In the genomic region with DNA sequence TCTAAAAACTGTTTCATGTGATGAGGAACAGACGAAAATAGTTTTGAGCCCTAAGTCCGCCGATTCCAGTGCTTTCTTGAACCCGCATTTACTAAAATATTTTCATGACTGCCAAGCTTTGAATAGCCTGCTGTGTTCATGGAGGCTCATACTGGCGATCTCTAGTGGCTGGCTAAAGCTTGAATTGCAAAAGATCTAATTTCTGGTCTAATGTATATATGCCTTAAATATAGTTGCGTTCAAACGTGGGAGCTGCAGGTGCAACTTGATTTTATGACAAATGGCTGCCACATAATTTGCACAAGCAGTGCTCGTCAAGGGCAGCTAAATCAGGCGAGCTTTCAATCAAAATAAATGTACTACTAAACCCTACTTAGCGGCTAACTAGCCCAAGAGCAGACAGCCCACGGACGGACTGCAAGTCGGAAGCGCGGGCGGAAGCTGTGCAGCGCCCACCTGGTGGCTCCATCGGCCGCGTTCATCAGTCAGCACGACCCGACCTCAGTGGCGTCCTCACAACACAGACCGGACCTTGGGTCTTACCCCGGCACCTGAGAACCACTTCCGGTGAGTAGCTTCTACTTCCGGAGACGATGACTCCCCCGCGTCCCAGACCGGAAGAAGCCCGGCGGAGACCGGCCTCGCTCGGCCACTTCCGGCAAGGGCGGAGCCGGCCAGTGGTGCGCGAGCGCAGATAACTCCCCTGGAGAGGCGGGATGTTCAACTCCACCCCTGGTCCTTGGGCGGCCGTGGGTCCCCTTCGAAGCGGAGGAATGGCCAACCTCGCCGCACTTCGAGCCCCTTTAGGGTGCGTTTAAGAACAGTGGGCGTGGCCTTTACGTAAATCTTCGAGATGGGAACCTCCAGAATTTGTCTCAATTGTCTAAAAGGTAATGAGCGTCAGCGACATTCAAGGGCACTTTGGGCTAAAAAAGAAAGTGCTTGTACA, we compare ENCODE assay signal across 8 cellular contexts. TPM values are rescaled to one million over a fixed set of nuclear protein-coding genes. Genes with fewer than 3 reads are reported as not detected.
DNase-seq lines count a peak whose midpoint lies in the region; ATAC-seq and TF ChIP-seq lines count a peak whose summit lies in the region.

No MANE protein-coding gene starts in this region.

- TF ChIP-seq CTCF in BE2C (IDR thresholded peaks at IDR 0.05; ENCODE audit: low read depth, low read length) = 0 out of 2 replicates have a peak, but pooled peaks have one; percentile 9
- TF ChIP-seq CTCF in colonic mucosa (IDR thresholded peaks at IDR 0.05) = no peak

- peak; percentile 92 for ATAC-seq in HG03432 (IDR thresholded peaks at IDR 0.05; ENCODE audit: unreplicated experiment)
- ATAC-seq in left colon = peak; percentile 93

- H3K4me1 ChIP-seq in BE2C = no peaks in the 10 kb centered on the region
- peaks cover 20% of the 10 kb centered on the region for H3K4me1 ChIP-seq in colonic mucosa

- DNase-seq in BE2C (peak; percentile 92), NCI-H460 (ENCODE audit: extremely low read depth, low read depth) (peak; percentile 94), colonic mucosa (peak; percentile 96), left colon (peak; percentile 94 to 97)
- DNase-seq in activated CD4-positive, alpha-beta T cell treated with anti-CD3 and anti-CD28 coated beads for 4 hours = peak; percentile 69 to 76
- DNase-seq in stimulated activated CD4-positive, alpha-beta T cell treated with anti-CD3 and anti-CD28 coated beads, Interleukin-1b, Interleukin-23, amount 100 ng/mL, for 4 hours (ENCODE audit: low read depth in 2 of 2) = peak; percentile 58 to 75

- intact Hi-C loops in colonic mucosa (cut with DNase I) (loop anchor here (5.0 kb wide), 1 partner anchor 124 kb away; a partner anchor contains a TSS), left colon (cut with DNase I, micrococcal nuclease) (loop anchor here in 1 of 2 donors (10.0 kb wide), 1 partner anchor 226 kb away; the partner anchor contains the start of gene AKIP1)

- H3K9me3 ChIP-seq in BE2C = no peaks in the 10 kb centered on the region
- H3K9me3 ChIP-seq in colonic mucosa = no peaks in the 10 kb centered on the region

- no peaks in the 10 kb centered on the region for H3K27me3 ChIP-seq in BE2C
- no peaks in the 10 kb centered on the region for H3K27me3 ChIP-seq in colonic mucosa

- H3K4me3 ChIP-seq in BE2C (ENCODE audit: low read depth, low read length) (peak overlapping the region; percentile 70), colonic mucosa (peak overlapping the region; percentile 50)

- H3K9ac ChIP-seq in colonic mucosa (ENCODE audit: low read depth in 2 of 2, low read length in 2 of 2) = peak overlapping the region; percentile 73 to 87

- TF ChIP-seq POLR2A in GM19193 (IDR thresholded peaks at IDR 0.05; ENCODE audit: extremely low read depth, insufficient read depth, insufficient read length) = peak; percentile 97

- H3K27ac ChIP-seq in colonic mucosa = peak overlapping the region; percentile 86

- H3K36me3 ChIP-seq in BE2C = peaks cover 34% of the 10 kb centered on the region
- H3K36me3 ChIP-seq in colonic mucosa = peaks cover 13% of the 10 kb centered on the region

RNA-seq across cellular contexts. Expression of gene RPL27A, which starts 6.1 kb away (rescaled TPM):
- 667 TPM for polyA plus RNA-seq in BE2C (2012; ENCODE audit: insufficient read depth, insufficient read length, low read depth)
- total RNA-seq in NCI-H460 (2014; rRNA removed; shearing (Covaris generic)) = 1,279 and 1,369 TPM in 2 replicates
- polyA plus RNA-seq in NCI-H460 (2014; cell fraction: nucleus; rRNA removed) = 5,019 and 5,398 TPM in 2 replicates
- 1,000 to 10,000 TPM in 1 of 2 donors, 100 to 1,000 TPM in 1; 701 to 1,045 TPM for total RNA-seq in colonic mucosa
- 100 to 1,000 TPM; 731 to 768 TPM for total RNA-seq in left colon

RNA-seq across cellular contexts. Expression of gene TRIM66, which starts 6.2 kb away (rescaled TPM):
- 1.8 TPM for polyA plus RNA-seq in BE2C (2012; ENCODE audit: insufficient read depth, insufficient read length, low read depth)
- 1.0 and 4.1 TPM in 2 replicates for total RNA-seq in NCI-H460 (2014; rRNA removed; shearing (Covaris generic))
- 6.8 and 15.9 TPM in 2 replicates for polyA plus RNA-seq in NCI-H460 (2014; cell fraction: nucleus; rRNA removed)
- total RNA-seq in colonic mucosa = 10 to 100 TPM in 1 of 2 donors, 1 to 10 TPM in 1; 5.9 to 10.6 TPM
- 10 to 100 TPM in 1 of 2 donors, 1 to 10 TPM in 1; 9.9 to 12.5 TPM for total RNA-seq in left colon

Comparison
In these comparisons a context has a peak if more than half of its experiments do, and no peak if none do; other contexts are left out.
1. Peak in every context shown above with its lines: DNase-seq, ATAC-seq, H3K4me3 ChIP-seq and H3K27ac ChIP-seq.